In the genomic region with DNA sequence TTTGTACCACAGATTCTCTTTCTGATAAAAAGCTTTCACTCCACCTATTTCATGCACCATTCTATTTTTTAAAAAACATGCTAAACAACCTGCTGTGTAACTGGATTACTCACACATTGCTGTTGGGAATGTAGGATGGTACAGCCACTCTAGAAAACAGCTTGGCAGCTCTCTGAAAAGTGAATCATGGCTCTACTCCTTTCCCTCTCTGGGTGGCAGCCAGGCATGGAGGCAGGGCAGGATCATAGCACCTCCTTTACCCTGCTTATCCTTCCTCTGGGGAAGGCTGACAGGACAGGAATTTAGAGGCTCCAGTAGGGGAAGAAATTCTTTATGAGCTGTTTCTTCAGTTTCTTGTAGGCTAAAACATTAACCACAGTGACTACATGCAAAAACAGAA, we compare ENCODE assay signal across 1 cellular context.
TF ChIP-seq lines count a peak whose summit lies in the region.

No MANE protein-coding gene starts in this region.

TF ChIP-seq in IMR-90, 13 proteins besides CTCF, POLR2A, EP300 and RAD21:
- TF ChIP-seq MXI1 (IDR thresholded peaks at IDR 0.05; ENCODE audit: borderline replicate concordance, low read depth, low read length) (no peak), MAFK (IDR thresholded peaks at IDR 0.05; ENCODE audit: low read depth, low read length) (no peak)
